ENCODE assay signal across 1 cellular context in the genomic region with DNA sequence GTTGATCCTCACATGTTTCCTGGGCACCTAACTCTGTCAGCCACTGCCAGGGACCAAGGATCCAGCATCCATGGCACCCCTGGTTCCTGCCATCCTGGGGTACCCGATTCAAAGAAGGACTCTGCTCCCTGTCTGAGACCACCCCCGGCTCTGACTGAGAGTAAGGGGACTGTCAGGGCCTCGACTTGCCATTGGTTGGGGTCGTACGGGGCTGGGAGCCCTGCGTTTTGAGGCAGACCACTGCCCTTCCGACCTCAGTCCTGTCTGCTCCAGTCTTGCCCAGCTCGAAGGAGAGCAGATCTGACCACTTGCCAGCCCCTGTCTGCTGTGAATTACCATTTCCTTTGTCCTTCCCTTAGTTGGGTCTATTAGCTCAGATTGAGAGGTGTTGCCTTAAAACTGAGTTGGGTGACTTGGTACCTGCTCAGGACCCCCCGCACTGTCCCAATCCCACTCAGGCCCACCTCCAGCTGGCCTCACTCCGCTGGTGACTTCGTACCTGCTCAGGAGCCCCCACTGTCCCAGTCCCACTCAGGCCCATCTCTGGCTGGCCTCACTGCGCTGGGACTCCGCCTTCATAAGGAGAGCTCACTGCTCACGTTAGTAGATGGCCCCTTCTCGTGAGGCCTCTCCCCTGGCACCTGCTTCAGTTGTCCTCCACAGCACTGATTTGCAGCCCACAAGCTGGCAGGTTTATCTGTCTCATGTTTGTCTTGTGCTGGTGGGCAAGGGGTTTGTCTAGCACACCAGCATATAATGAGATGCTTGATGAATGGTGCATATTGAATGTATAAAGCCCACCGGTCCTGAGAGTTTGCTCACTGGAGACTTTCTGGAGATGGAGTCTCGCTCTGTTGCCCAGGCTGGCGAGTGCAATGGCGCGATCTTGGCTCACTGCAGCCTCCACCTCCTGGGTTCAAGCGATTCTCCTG.
TF ChIP-seq lines count a peak whose summit lies in the region.

No MANE protein-coding gene starts in this region.

TF ChIP-seq in A549, 52 proteins besides CTCF, POLR2A, EP300 and RAD21 (continued from another document):
- TF ChIP-seq, protein P1, sequence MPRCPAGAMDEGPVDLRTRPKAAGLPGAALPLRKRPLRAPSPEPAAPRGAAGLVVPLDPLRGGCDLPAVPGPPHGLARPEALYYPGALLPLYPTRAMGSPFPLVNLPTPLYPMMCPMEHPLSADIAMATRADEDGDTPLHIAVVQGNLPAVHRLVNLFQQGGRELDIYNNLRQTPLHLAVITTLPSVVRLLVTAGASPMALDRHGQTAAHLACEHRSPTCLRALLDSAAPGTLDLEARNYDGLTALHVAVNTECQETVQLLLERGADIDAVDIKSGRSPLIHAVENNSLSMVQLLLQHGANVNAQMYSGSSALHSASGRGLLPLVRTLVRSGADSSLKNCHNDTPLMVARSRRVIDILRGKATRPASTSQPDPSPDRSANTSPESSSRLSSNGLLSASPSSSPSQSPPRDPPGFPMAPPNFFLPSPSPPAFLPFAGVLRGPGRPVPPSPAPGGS (IDR thresholded peaks at IDR 0.05), result peak; percentile 39; the same call in 2 of the 3 replicates
- TF ChIP-seq PHF8 (IDR thresholded peaks at IDR 0.05; ENCODE audit: borderline replicate concordance, low read depth), result no peak
TF ChIP-seq in A549: peak in this region for 2.
